In genomic region chr19:47111081-47111589, GRCh38 we compare ENCODE assay signal across 8 cellular contexts. TPM values are rescaled to one million over a fixed set of nuclear protein-coding genes. Genes with fewer than 3 reads are reported as not detected.
DNase-seq lines count a peak whose midpoint lies in the region; ATAC-seq lines count a peak whose summit lies in the region.

No MANE protein-coding gene starts in this region.

- peak; percentile 33 for DNase-seq in DMS79 treated with DMSO at 0.1 percent for 48 hours (lab: John Stamatoyannopoulos, UW)
- DNase-seq in DMS79 (lab: John Stamatoyannopoulos, UW), result no peak
- DNase-seq in T-helper 9 cell, result peak; percentile 32
- peak; percentile 55 for DNase-seq in central memory CD4-positive, alpha-beta T cell
- peak; percentile 19 to 23 for DNase-seq in lung microvascular endothelial cell (ENCODE audit: low read depth in 2 of 2)
- peak; percentile 65 for DNase-seq in stimulated activated naive CD8-positive, alpha-beta T cell treated with anti-CD3 and anti-CD28 coated beads, Interleukin-15, Interleukin-2, amounts not matched to agents 100 U/mL and 50 U/mL, for 24 hours
- no peak for DNase-seq in NCI-H2171 treated with DMSO at 0.1 percent for 48 hours (lab: John Stamatoyannopoulos, UW)
- no peak for DNase-seq in NCI-H2196 treated with DMSO at 0.1 percent for 48 hours (lab: John Stamatoyannopoulos, UW; ENCODE audit: unreplicated experiment)

- no peak for ATAC-seq in stimulated activated naive CD8-positive, alpha-beta T cell treated with anti-CD3 and anti-CD28 coated beads, Interleukin-15, Interleukin-2, amounts not matched to agents 100 U/mL and 50 U/mL, for 24 hours

RNA-seq across cellular contexts. Expression of gene ZC3H4, which starts 2.4 kb away (rescaled TPM):
- total RNA-seq in lung microvascular endothelial cell, result 7.2 and 9.5 TPM in 2 replicates

RNA-seq across cellular contexts. Expression of gene SAE1, which starts 19.5 kb away (rescaled TPM):
- total RNA-seq in lung microvascular endothelial cell, result 96.8 and 131 TPM in 2 replicates

Comparison
In these comparisons a context has a peak if more than half of its experiments do, and no peak if none do; other contexts are left out.
1. DNase-seq: peak in DMS79 treated with DMSO at 0.1 percent for 48 hours (single experiment), T-helper 9 cell (single experiment), central memory CD4-positive, alpha-beta T cell (single experiment), lung microvascular endothelial cell (2 of 2) and stimulated activated naive CD8-positive, alpha-beta T cell treated with anti-CD3 and anti-CD28 coated beads, Interleukin-15, Interleukin-2, amounts not matched to agents 100 U/mL and 50 U/mL, for 24 hours (single experiment); none in DMS79 (single experiment), NCI-H2171 treated with DMSO at 0.1 percent for 48 hours (single experiment) and NCI-H2196 treated with DMSO at 0.1 percent for 48 hours (single experiment).